9 cellular contexts compared by ENCODE assay signal in the genomic region with DNA sequence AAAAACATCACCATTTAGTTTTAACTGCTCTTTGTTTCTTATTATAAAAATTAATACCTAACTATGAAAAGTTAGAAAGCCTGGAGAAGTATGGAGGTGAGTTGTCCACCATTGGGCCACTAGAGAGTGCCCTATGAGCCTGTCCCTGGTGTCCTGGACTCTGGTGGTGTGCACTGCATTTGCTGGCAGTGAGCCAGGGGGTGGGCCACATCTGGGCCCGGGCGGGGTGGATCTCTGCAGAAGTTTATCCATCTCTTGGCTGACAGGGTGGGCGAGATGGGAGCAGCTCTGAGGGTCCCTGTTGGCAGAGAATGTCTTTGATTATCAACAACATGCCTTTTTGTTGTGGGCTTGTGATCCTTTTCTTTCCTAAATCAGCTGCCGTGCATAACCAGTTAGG. TPM values are rescaled to one million over a fixed set of nuclear protein-coding genes. Genes with fewer than 3 reads are reported as not detected.
DNase-seq lines count a peak whose midpoint lies in the region; ATAC-seq and TF ChIP-seq lines count a peak whose summit lies in the region.
"Had no signal": no experiment of that assay in that cellular context is flagged by ENCODE, and none has a peak within 500 bp of the region (broad histone marks: within the 10 kb centered on the region; RNA-seq: fewer than 3 reads in every experiment).

No MANE protein-coding gene starts in this region.

- H3K27me3 ChIP-seq in dorsolateral prefrontal cortex (no peaks in the 10 kb centered on the region), sigmoid colon (no peaks in the 10 kb centered on the region)

- H3K4me1 ChIP-seq in sigmoid colon = peaks cover 0 to 95% (median 81%) of the 10 kb centered on the region in 4 donors

- H3K4me3 ChIP-seq in dorsolateral prefrontal cortex = peak overlapping the region in 32 of 59 donors; percentile 3 to 50 (median 34)
- peak overlapping the region in 3 of 4 donors; percentile 13 to 28 (median 20) for H3K4me3 ChIP-seq in sigmoid colon

- peak; percentile 8 for ATAC-seq in GM19035 (IDR thresholded peaks at IDR 0.05; ENCODE audit: unreplicated experiment)
- ATAC-seq in HG03520 (IDR thresholded peaks at IDR 0.05; ENCODE audit: unreplicated experiment) = no peak
- ATAC-seq in GM19452 (IDR thresholded peaks at IDR 0.05; ENCODE audit: unreplicated experiment) = no peak

- no peak for TF ChIP-seq EP300 in sigmoid colon (IDR thresholded peaks at IDR 0.05)

- TF ChIP-seq CTCF in dorsolateral prefrontal cortex (IDR thresholded peaks at IDR 0.05 in 54 of 56, conservative IDR thresholded peaks at IDR 0.05 in 2 of 56; ENCODE audit: low read depth in 1 of 56, partially characterized antibody in 56 of 56) (no peak), sigmoid colon (IDR thresholded peaks at IDR 0.05) (no peak)

- H3K9me3 ChIP-seq in sigmoid colon = no peaks in the 10 kb centered on the region

- TF ChIP-seq POLR2A in sigmoid colon (IDR thresholded peaks at IDR 0.05) = no peak

- WGBS in sigmoid colon, 2 donors = 64 to 77% methylated on average over 4 of the region's 4 CpGs

- H3K36me3 ChIP-seq in sigmoid colon = no peaks in the 10 kb centered on the region

- intact Hi-C loops in dorsolateral prefrontal cortex (cut with DNase I) (no loop called here), sigmoid colon (cut with DNase I) (no loop called here)

- DNase-seq in NAMALWA (ENCODE audit: low spot score) = peak; percentile 77
- DNase-seq in dorsolateral prefrontal cortex = no peak
- no peak for DNase-seq in sigmoid colon
- no peak for DNase-seq in HCEC 1CT
- no peak for DNase-seq in NCI-H82 (lab: John Stamatoyannopoulos, UW)
- DNase-seq: nucleus accumbens had no signal

- peak overlapping the region in 13 of 59 donors; percentile 0 to 80 (median 30) for H3K27ac ChIP-seq in dorsolateral prefrontal cortex
- H3K27ac ChIP-seq in sigmoid colon = peak overlapping the region; percentile 57 to 69 (median 63)

RNA-seq across cellular contexts. Expression of gene TENT4A, which starts 8.2 kb away (rescaled TPM):
- total RNA-seq in dorsolateral prefrontal cortex (10 to 100 TPM; 22.3 to 43.3 (median 32.9) TPM), sigmoid colon (10 to 100 TPM; 14.6 to 27.4 (median 18.7) TPM)
- polyA plus RNA-seq in sigmoid colon = 10 to 100 TPM in 1 of 3 donors, 1 to 10 TPM in 2; 3.0 to 12.5 (median 3.2) TPM
